ENCODE assay signal across 22 cellular contexts in genomic region chr17:8264836-8265542, GRCh38. TPM values are rescaled to one million over a fixed set of nuclear protein-coding genes. Genes with fewer than 3 reads are reported as not detected.
"Had no signal": no experiment of that assay in that cellular context is flagged by ENCODE, and none has a peak within 500 bp of the region (broad histone marks: within the 10 kb centered on the region; RNA-seq: fewer than 3 reads in every experiment).

No MANE protein-coding gene starts in this region.

- H3K9me3 ChIP-seq: MG63, SJCRH30 had no signal

- H3K4me1 ChIP-seq: SJCRH30 had no signal

- H3K27me3 ChIP-seq: MG63, SJCRH30 had no signal

- H3K4me3 ChIP-seq: MG63, SJCRH30 had no signal

- FAIRE-seq: HepG2, RCC 7860 had no signal

- H3K27ac ChIP-seq: SJCRH30 had no signal

- ATAC-seq: HepG2, SK-N-SH treated with all-trans-retinoic acid at 6 μM for 48 hours had no signal

- DNase-seq: IMR-90, Karpas-422, KG1, MG63, NCI-H1092 treated with DMSO at 0.1 percent for 48 hours, NCI-H1436, NCI-H187, NCI-H2029, NCI-H2081 treated with DMSO at 0.1 percent for 48 hours, NCI-H2171, NCI-H226, NCI-H446, NCI-H510A, NCI-H524 treated with DMSO at 0.1 percent for 48 hours, NCI-H69, NCI-H774, RPMI8226, SHP77 treated with DMSO at 0.1 percent for 48 hours, SJCRH30 had no signal

RNA-seq across cellular contexts. Expression of gene ARHGEF15, which starts 45.1 kb away (rescaled TPM):
- total RNA-seq: HepG2, IMR-90 had no signal
- polyA plus RNA-seq: HepG2, IMR-90 had no signal
